Comparison of ENCODE assay signal across 9 cellular contexts in the genomic region with DNA sequence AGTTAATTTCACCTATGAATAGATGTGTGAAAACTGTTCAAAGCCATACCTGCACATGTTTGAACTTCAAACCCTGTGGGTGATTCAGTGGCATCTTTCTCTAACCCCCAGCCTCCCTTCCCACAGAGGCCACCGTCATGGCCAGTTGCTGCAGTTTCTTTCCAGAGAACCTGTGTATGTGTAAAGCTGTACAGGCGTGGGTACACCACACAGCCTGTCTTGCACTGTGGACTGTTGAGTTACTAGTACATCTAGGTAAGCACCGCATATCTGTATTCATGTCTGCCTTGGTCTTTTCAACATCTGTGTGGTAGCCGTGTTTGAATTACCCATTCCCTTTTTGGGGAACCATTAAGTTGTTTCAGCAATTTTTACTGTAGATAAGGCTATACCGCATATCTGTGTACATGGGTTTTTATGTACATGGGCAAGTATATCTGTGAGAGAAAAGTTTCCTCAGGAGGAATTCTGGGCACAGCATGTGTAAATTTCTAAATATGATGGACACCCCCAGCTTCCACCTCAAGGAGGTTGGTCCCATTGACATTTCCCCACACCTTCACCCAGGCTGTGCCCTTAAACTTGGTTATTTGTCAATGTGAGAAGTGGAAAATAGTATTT. TPM values are rescaled to one million over a fixed set of nuclear protein-coding genes. Genes with fewer than 3 reads are reported as not detected.
DNase-seq lines count a peak whose midpoint lies in the region; ATAC-seq and TF ChIP-seq lines count a peak whose summit lies in the region.
"Had no signal": no experiment of that assay in that cellular context is flagged by ENCODE, and none has a peak within 500 bp of the region (broad histone marks: within the 10 kb centered on the region; RNA-seq: fewer than 3 reads in every experiment).

No MANE protein-coding gene starts in this region.

- H3K36me3 ChIP-seq in mammary epithelial cell (ENCODE audit: insufficient read depth, low read length) (peaks cover 40% of the 10 kb centered on the region), lower lobe of right lung (peaks cover 85% of the 10 kb centered on the region), uterus (no peaks in the 10 kb centered on the region)

- TF ChIP-seq CTCF in MCF 10A (IDR thresholded peaks at IDR 0.05; ENCODE audit: unreplicated experiment) (no peak), mammary epithelial cell (conservative IDR thresholded peaks at IDR 0.05 in 1 of 2, IDR thresholded peaks at IDR 0.05 in 1 of 2; ENCODE audit: extremely low read depth in 1 of 2, insufficient read depth in 1 of 2, low read depth in 1 of 2, low read length in 2 of 2) (no peak), chondrocyte (IDR thresholded peaks at IDR 0.05) (no peak), lower lobe of right lung (IDR thresholded peaks at IDR 0.05) (no peak), uterus (IDR thresholded peaks at IDR 0.05) (no peak)

- intact Hi-C loops in MCF 10A (cut with micrococcal nuclease) (no loop called here), mammary epithelial cell (cut with micrococcal nuclease) (no loop called here), lower lobe of right lung (cut with DNase I) (no loop called here), uterus (cut with DNase I; ENCODE audit: low total_unique reads) (no loop called here)

- H2AFZ ChIP-seq in mammary epithelial cell (ENCODE audit: low read depth, low read length): no peak overlapping the region

- H4K20me1 ChIP-seq in mammary epithelial cell (ENCODE audit: insufficient read depth, low read length): peaks cover 7% of the 10 kb centered on the region

- dilution Hi-C loops in mammary epithelial cell (cut with HindIII; ENCODE audit: low sequenced_read_pairs): no loop called here

- POLR2A ChIA-PET in MCF 10A (lab: Yijun Ruan, JAX): interaction anchor here (0.6 to 5.0 kb wide), 13 partner anchors 9 to 661 kb away, joined by 3 to 390 read pairs (median 5); partner anchors contain the start of genes MALAT1 and NEAT1

- ATAC-seq in lower lobe of right lung: peak; percentile 1
- no peak for ATAC-seq in GM18909 (IDR thresholded peaks at IDR 0.05; ENCODE audit: poor library complexity, unreplicated experiment)
- no peak for ATAC-seq in GM19455 (IDR thresholded peaks at IDR 0.05; ENCODE audit: unreplicated experiment)

- H3K4me3 Mint-ChIP-seq in MCF 10A (ENCODE audit: unreplicated experiment) (peak overlapping the region; percentile 57), chondrocyte (ENCODE audit: unreplicated experiment) (no peak overlapping the region)

- H3K9me3 Mint-ChIP-seq in MCF 10A (ENCODE audit: unreplicated experiment) (no peaks in the 10 kb centered on the region), chondrocyte (ENCODE audit: low read depth) (no peaks in the 10 kb centered on the region)

- H3K27me3 ChIP-seq in mammary epithelial cell (ENCODE audit: insufficient read depth, low read length) (no peaks in the 10 kb centered on the region), lower lobe of right lung (ENCODE audit: low read depth) (no peaks in the 10 kb centered on the region), uterus (no peaks in the 10 kb centered on the region)

- peaks cover 87% of the 10 kb centered on the region for H3K79me2 ChIP-seq in mammary epithelial cell (ENCODE audit: insufficient read depth, low read length)

- TF ChIP-seq POLR2A in uterus (IDR thresholded peaks at IDR 0.05): no peak

- CTCF ChIA-PET in MCF 10A (lab: Yijun Ruan, JAX): no interaction called here
- CTCF ChIA-PET in mammary epithelial cell (lab: Charles Lee; ENCODE audit: low non-redundant PET): no interaction called here

- H3K9ac ChIP-seq in mammary epithelial cell (ENCODE audit: insufficient read depth, low read length): no peak overlapping the region

- WGBS in mammary epithelial cell (ENCODE audit: low coverage, missing lambda C conversion rate): 85% methylated on average over 5 of the region's 5 CpGs

- no peak overlapping the region for H3K4me2 ChIP-seq in mammary epithelial cell (ENCODE audit: insufficient read depth, low read depth, low read length)

- H3K36me3 Mint-ChIP-seq in MCF 10A (ENCODE audit: insufficient read depth, unreplicated experiment) (peaks cover 100% of the 10 kb centered on the region), chondrocyte (ENCODE audit: low read depth) (peaks cover 40% of the 10 kb centered on the region)

- H3K4me3 ChIP-seq in mammary epithelial cell (replicated peaks in 1 of 3; ENCODE audit: insufficient read depth in 1 of 3, low read depth in 2 of 3, low read length in 3 of 3) (no peak overlapping the region), lower lobe of right lung (no peak overlapping the region), uterus (no peak overlapping the region)

- H3K4me1 ChIP-seq in mammary epithelial cell (ENCODE audit: insufficient read depth, low read length) (peaks cover 9% of the 10 kb centered on the region), lower lobe of right lung (peaks cover 96% of the 10 kb centered on the region), uterus (peaks cover 14 to 15% of the 10 kb centered on the region in 2 donors)

- H3K27me3 Mint-ChIP-seq in MCF 10A (ENCODE audit: insufficient read depth, unreplicated experiment) (no peaks in the 10 kb centered on the region), chondrocyte (ENCODE audit: low read depth) (no peaks in the 10 kb centered on the region)

- H3K4me1 Mint-ChIP-seq in MCF 10A (ENCODE audit: insufficient read depth, unreplicated experiment): peaks cover 73% of the 10 kb centered on the region
- H3K4me1 Mint-ChIP-seq in chondrocyte (ENCODE audit: low read depth): peaks cover 85% of the 10 kb centered on the region

- DNase-seq in MCF 10A (ENCODE audit: unreplicated experiment) (peak; percentile 41), mammary epithelial cell (no peak), chondrocyte (ENCODE audit: low spot score) (no peak), lower lobe of right lung (no peak), uterus (peak in 1 of 2 donors; percentile 11), NCI-H524 (lab: John Stamatoyannopoulos, UW) (no peak)
- DNase-seq: activated CD4-positive, alpha-beta T cell treated with anti-CD3 and anti-CD28 coated beads for 1 hour had no signal

- BruUV-seq in MCF 10A (replicated peaks; lab: Mats Ljungman, UMichigan) (no TSS peak), mammary epithelial cell (replicated peaks; lab: Mats Ljungman, UMichigan) (no TSS peak)

- H3K9me3 ChIP-seq in mammary epithelial cell (replicated peaks; ENCODE audit: insufficient read depth, low read length) (no peaks in the 10 kb centered on the region), lower lobe of right lung (no peaks in the 10 kb centered on the region), uterus (no peaks in the 10 kb centered on the region)

- in situ Hi-C loops in mammary epithelial cell (cut with MboI; ENCODE audit: low sequenced_read_pairs in 2 of 2): no loop called here

- no peak overlapping the region for H3K27ac ChIP-seq in mammary epithelial cell (ENCODE audit: insufficient read depth, low read depth, low read length)
- H3K27ac ChIP-seq in lower lobe of right lung: peak overlapping the region; percentile 33
- H3K27ac ChIP-seq in uterus: peak overlapping the region; percentile 10 to 99

- H3K27ac Mint-ChIP-seq in MCF 10A (ENCODE audit: low read depth, unreplicated experiment) (peak overlapping the region; percentile 90), chondrocyte (ENCODE audit: unreplicated experiment) (peak overlapping the region; percentile 61)

RNA-seq across cellular contexts. Expression of gene NEAT1, which starts 13.9 kb away (rescaled TPM):
- 1,026 and 1,292 TPM in 2 replicates for total RNA-seq in MCF 10A (2022)
- 100 to 1,000 TPM; 364 to 775 TPM for total RNA-seq in mammary epithelial cell
- polyA plus RNA-seq in mammary epithelial cell: 20.1 TPM
- 98.8 TPM for polyA minus RNA-seq in mammary epithelial cell
- total RNA-seq in chondrocyte: 333 to 440 TPM (median 377 TPM) in 3 replicates
- total RNA-seq in lower lobe of right lung: 980 TPM
- 100 to 1,000 TPM in 3 of 4 donors, 10 to 100 TPM in 1; 33.6 to 932 (median 120) TPM for total RNA-seq in uterus

RNA-seq across cellular contexts. Expression of gene FRMD8, which starts 50.1 kb away (rescaled TPM):
- total RNA-seq in MCF 10A (2022) (18.9 and 21.7 TPM in 2 replicates), mammary epithelial cell (10 to 100 TPM; 43.4 to 74.8 TPM), chondrocyte (43.6 to 49.6 TPM (median 45.5 TPM) in 3 replicates), lower lobe of right lung (22.6 TPM), uterus (100 to 1,000 TPM in 1 of 4 donors, 10 to 100 TPM in 3; 15.9 to 160 (median 41.5) TPM)
- polyA plus RNA-seq in mammary epithelial cell: 34.0 TPM
- polyA minus RNA-seq in mammary epithelial cell: 43.2 TPM

RNA-seq across cellular contexts. Expression of gene SLC25A45, which starts 54.1 kb away (rescaled TPM):
- total RNA-seq in MCF 10A (2022) (3.9 and 4.9 TPM in 2 replicates), mammary epithelial cell (1 to 10 TPM in 1 of 2 donors, under 1 TPM in 1; 0.50 to 2.4 TPM), chondrocyte (11.7 to 14.4 TPM (median 13.1 TPM) in 3 replicates), lower lobe of right lung (13.0 TPM), uterus (1 to 10 TPM in 2 of 4 donors, under 1 TPM in 1, not detected in 1; 0.29 to 5.9 (median 5.3) TPM)
- polyA plus RNA-seq in mammary epithelial cell: 0.28 TPM
- polyA minus RNA-seq in mammary epithelial cell: 2.0 TPM

Comparison
In these comparisons a context has a peak if more than half of its experiments do, and no peak if none do; other contexts are left out.
1. ATAC-seq: peak in lower lobe of right lung (2 of 2); none in GM18909 (single experiment) and GM19455 (single experiment).